1 cellular context compared by ENCODE assay signal in genomic region chr6:127420558-127420957, GRCh38.
A peak's percentile ranks its signal among the peaks of the same experiment; 100 is the strongest.
TF ChIP-seq lines count a peak whose summit lies in the region.

No MANE protein-coding gene starts in this region.

TF ChIP-seq in GM12878, 131 proteins besides CTCF, POLR2A, EP300 and RAD21 (continued from another document and continues in another):
- TF ChIP-seq ZNF592 (IDR thresholded peaks at IDR 0.05) = no peak
- TF ChIP-seq NR2C1 (IDR thresholded peaks at IDR 0.05) = no peak
- no peak for TF ChIP-seq POLR2AphosphoS2 (IDR thresholded peaks at IDR 0.05; ENCODE audit: low read depth, low read length)
- no peak for TF ChIP-seq IRF4 (IDR thresholded peaks at IDR 0.05; ENCODE audit: low read depth, low read length)
- no peak for TF ChIP-seq CHD4 (IDR thresholded peaks at IDR 0.05)
- TF ChIP-seq CREM (IDR thresholded peaks at IDR 0.05; ENCODE audit: low read depth) = no peak
- no peak for TF ChIP-seq SMAD5 (IDR thresholded peaks at IDR 0.05; ENCODE audit: low read depth)
- TF ChIP-seq CBX5 (IDR thresholded peaks at IDR 0.05; ENCODE audit: low read depth) = peak; percentile 53; the same call in 1 of the 2 replicates
- no peak for TF ChIP-seq CBX3 (IDR thresholded peaks at IDR 0.05; ENCODE audit: borderline replicate concordance, low read depth)
- no peak for TF ChIP-seq CEBPB (IDR thresholded peaks at IDR 0.05; ENCODE audit: borderline replicate concordance in 1 of 2, low read depth in 2 of 2, low read length in 2 of 2)
- no peak for TF ChIP-seq ZSCAN29 (IDR thresholded peaks at IDR 0.05)
- no peak for TF ChIP-seq RFX5 (IDR thresholded peaks at IDR 0.05; ENCODE audit: low read depth, low read length)
- TF ChIP-seq USF2 (IDR thresholded peaks at IDR 0.05; ENCODE audit: borderline replicate concordance, low read depth, low read length) = no peak
- no peak for TF ChIP-seq TCF12 (IDR thresholded peaks at IDR 0.05; ENCODE audit: low read depth, low read length)
- no peak for TF ChIP-seq NKRF (conservative IDR thresholded peaks at IDR 0.05)
- no peak for TF ChIP-seq GATAD2B (conservative IDR thresholded peaks at IDR 0.05; ENCODE audit: low read depth)
- TF ChIP-seq RB1 (IDR thresholded peaks at IDR 0.05; ENCODE audit: borderline replicate concordance) = no peak
- TF ChIP-seq HDAC2 (IDR thresholded peaks at IDR 0.05) = no peak
- TF ChIP-seq PBX3 (IDR thresholded peaks at IDR 0.05; ENCODE audit: insufficient replicate concordance, low read depth, low read length) = no peak
- no peak for TF ChIP-seq SREBF2 (IDR thresholded peaks at IDR 0.05; ENCODE audit: low read length)
- no peak for TF ChIP-seq ZNF622 (IDR thresholded peaks at IDR 0.05)
- TF ChIP-seq ZBTB11 (CRISPR knock-in tag; IDR thresholded peaks at IDR 0.05) = no peak
- TF ChIP-seq ZNF384 (IDR thresholded peaks at IDR 0.05; ENCODE audit: borderline replicate concordance, low read depth, low read length) = no peak
- no peak for TF ChIP-seq SUPT20H (IDR thresholded peaks at IDR 0.05; ENCODE audit: borderline replicate concordance, control insufficient read depth, low read depth, low read length)
- TF ChIP-seq DPF2 (IDR thresholded peaks at IDR 0.05) = 0 out of 2 replicates have a peak, but pooled peaks have one; percentile 22
- TF ChIP-seq ZBTB33 (IDR thresholded peaks at IDR 0.05) = no peak
- TF ChIP-seq USF1 (IDR thresholded peaks at IDR 0.05; ENCODE audit: borderline replicate concordance, extremely low read length, insufficient read depth, low read depth, low read length) = no peak
- TF ChIP-seq GABPA (IDR thresholded peaks at IDR 0.05; ENCODE audit: low read depth) = no peak
- no peak for TF ChIP-seq ZNF207 (IDR thresholded peaks at IDR 0.05; ENCODE audit: borderline replicate concordance)
- no peak for TF ChIP-seq IRF3 (IDR thresholded peaks at IDR 0.05)
- TF ChIP-seq MXI1 (IDR thresholded peaks at IDR 0.05; ENCODE audit: low read depth, low read length) = peak; percentile 11; the same call in 1 of the 2 replicates
- no peak for TF ChIP-seq ZNF687 (IDR thresholded peaks at IDR 0.05)
- TF ChIP-seq KLF5 (IDR thresholded peaks at IDR 0.05; ENCODE audit: partially characterized antibody) = no peak
- no peak for TF ChIP-seq TAF1 (IDR thresholded peaks at IDR 0.05; ENCODE audit: borderline replicate concordance, low read depth, low read length)
- no peak for TF ChIP-seq E2F4 (IDR thresholded peaks at IDR 0.05; ENCODE audit: low read depth, low read length)
- no peak for TF ChIP-seq HSF1 (IDR thresholded peaks at IDR 0.05; ENCODE audit: low read depth, low read length)
